ENCODE assay signal across 16 cellular contexts in the genomic region with DNA sequence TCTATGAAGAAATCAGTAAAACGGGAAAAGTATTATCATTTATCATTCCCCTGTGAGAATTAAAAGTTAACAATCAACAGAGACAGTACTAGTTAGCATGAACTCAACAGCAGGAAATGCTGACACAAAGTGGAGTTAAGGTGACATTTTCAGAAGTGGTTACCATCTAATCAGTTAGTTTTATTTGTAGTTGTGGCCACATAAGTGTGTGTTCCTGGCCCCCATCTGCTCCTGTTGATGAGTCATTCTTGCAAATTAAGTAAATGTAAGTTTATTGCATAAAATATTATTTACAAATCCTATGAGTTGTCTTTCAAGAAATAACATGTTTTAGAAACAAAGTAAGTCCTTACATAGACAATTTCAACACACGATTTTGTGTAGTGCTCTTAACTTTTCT. TPM values are rescaled to one million over a fixed set of nuclear protein-coding genes. Genes with fewer than 3 reads are reported as not detected.
"Had no signal": no experiment of that assay in that cellular context is flagged by ENCODE, and none has a peak within 500 bp of the region (broad histone marks: within the 10 kb centered on the region; RNA-seq: fewer than 3 reads in every experiment).

No MANE protein-coding gene starts in this region.

- H3K36me3 ChIP-seq: cardiac muscle cell, gastroesophageal sphincter, heart left ventricle, neutrophil, sigmoid colon, spleen had no signal

- H3K4me3 ChIP-seq: cardiac muscle cell, gastroesophageal sphincter, heart left ventricle, sigmoid colon, spleen had no signal

- H3K27me3 ChIP-seq: gastroesophageal sphincter, heart left ventricle, spleen had no signal

- H3K27ac ChIP-seq: cardiac muscle cell, gastroesophageal sphincter, heart left ventricle, neutrophil, sigmoid colon, spleen had no signal

- DNase-seq: activated CD4-positive, alpha-beta T cell treated with anti-CD3 and anti-CD28 coated beads, Interleukin-2, amount 50 U/mL, for 48 hours; activated gamma-delta T cell treated with Interleukin-2 at 50 U/mL for 16 hours; amygdala; dermis blood vessel endothelial cell; effector memory CD4-positive, alpha-beta T cell; heart left ventricle; left cardiac atrium; mesendoderm; naive thymus-derived CD4-positive, alpha-beta T cell; sigmoid colon; spleen; stimulated activated naive B cell treated with anti-CD40 and anti-IgM and Interleukin-4, amounts not matched to agents 10 μg/mL and 1 μg/mL and 100 μg/mL, for 72 hours had no signal

- H3K9me3 ChIP-seq: gastroesophageal sphincter, heart left ventricle, neutrophil, sigmoid colon had no signal

- ATAC-seq: gastroesophageal sphincter; heart left ventricle; left cardiac atrium; naive thymus-derived CD4-positive, alpha-beta T cell; stimulated activated naive B cell treated with anti-CD40 and anti-IgM and Interleukin-4, amounts not matched to agents 10 μg/mL and 1 μg/mL and 100 μg/mL, for 72 hours had no signal

RNA-seq across cellular contexts. Expression of a gene that starts 8.9 kb away (rescaled TPM):
- total RNA-seq: activated T-helper 1 cell treated with anti-CD3 and anti-CD28 coated beads, Interleukin-12 subunit alpha, Interleukin-12 subunit beta, Interleukin-2, Interleukin-4 antibody, amounts not matched to agents 30 ng/mL and 10 ng/mL and 1 ng/mL, durations not matched to agents 14 hours and 24 hours and 36 hours had no signal
- polyA plus RNA-seq: naive thymus-derived CD4-positive, alpha-beta T cell had no signal
